Comparison of ENCODE assay signal across 27 cellular contexts in genomic region chr13:34207872-34208271, GRCh38.
A peak's percentile ranks its signal among the peaks of the same experiment; 100 is the strongest.
DNase-seq lines count a peak whose midpoint lies in the region; ATAC-seq, FAIRE-seq and TF ChIP-seq lines count a peak whose summit lies in the region.
"Had no signal": no experiment of that assay in that cellular context is flagged by ENCODE, and none has a peak within 500 bp of the region (broad histone marks: within the 10 kb centered on the region; RNA-seq: fewer than 3 reads in every experiment).

No MANE protein-coding gene starts in this region.

- no peak for ATAC-seq in HG03354 (IDR thresholded peaks at IDR 0.05; ENCODE audit: poor library complexity, severe bottlenecking, unreplicated experiment)
- ATAC-seq: GM23338; lower lobe of right lung; psoas muscle; stimulated activated naive B cell treated with anti-CD40 and anti-IgM and Interleukin-4, amounts not matched to agents 10 μg/mL and 1 μg/mL and 100 μg/mL, for 72 hours had no signal

- DNase-seq in D721Med (ENCODE audit: insufficient read length, low spot score), result no peak
- peak; percentile 10 for DNase-seq in RPMI7951 (ENCODE audit: low read depth)
- peak; percentile 6 for DNase-seq in fibroblast of gingiva (ENCODE audit: low read depth)
- DNase-seq in skeletal muscle cell (ENCODE audit: low read depth), result peak; percentile 8
- DNase-seq in NCI-H446 treated with DMSO at 0.1 percent for 48 hours (lab: John Stamatoyannopoulos, UW), result no peak
- no peak for DNase-seq in GM13976 (ENCODE audit: low spot score)
- DNase-seq in activated T-cell treated with anti-CD3 and anti-CD28 coated beads, Interleukin-2, amount 50 U/mL, for 1 hour, result no peak
- DNase-seq: activated CD4-positive, alpha-beta memory T cell treated with anti-CD3 and anti-CD28 coated beads for 36 hours; activated CD4-positive, CD25-positive, alpha-beta regulatory T cell; activated gamma-delta T cell treated with Interleukin-2 at 50 U/mL for 16 hours; DMS79; dorsolateral prefrontal cortex; lower lobe of right lung; NCI-H2081; psoas muscle; small intestine; stimulated activated CD4-positive, alpha-beta T cell treated with anti-CD3 and anti-CD28 coated beads, Interleukin-2, amount 100 ng/mL, for 48 hours; stimulated activated naive B cell treated with anti-CD40 and anti-IgM and Interleukin-4, amounts not matched to agents 10 μg/mL and 1 μg/mL and 100 μg/mL, for 72 hours; T-helper 9 cell; testis had no signal

- in situ Hi-C loops in GM13976 (cut with MboI; ENCODE audit: low sequenced_read_pairs, unreplicated experiment), result no loop called here

- TF ChIP-seq CTCF in D721Med (IDR thresholded peaks at IDR 0.05; ENCODE audit: insufficient read depth, missing control alignments) (no peak), GM13976 (IDR thresholded peaks at IDR 0.05; ENCODE audit: borderline replicate concordance, control extremely low read depth, extremely low read depth, insufficient read depth, missing control alignments) (no peak)

- peak; percentile 21 for FAIRE-seq in D721Med (lab: Jason Lieb, UNC)
- FAIRE-seq: endothelial cell of umbilical vein, frontal cortex, GM12892, GM19239, RCC 7860, small intestine had no signal

- H3K4me3 ChIP-seq in skeletal muscle cell (ENCODE audit: low read depth, low read length), result no peak overlapping the region
- H3K4me3 ChIP-seq: dorsolateral prefrontal cortex, GM23338, lower lobe of right lung, psoas muscle, testis had no signal

Comparison
In these comparisons a context has a peak if more than half of its experiments do, and no peak if none do; other contexts are left out.
1. DNase-seq: peak in RPMI7951 (single experiment), fibroblast of gingiva (single experiment) and skeletal muscle cell (single experiment); none in D721Med (single experiment), NCI-H446 treated with DMSO at 0.1 percent for 48 hours (single experiment), GM13976 (single experiment) and activated T-cell treated with anti-CD3 and anti-CD28 coated beads, Interleukin-2, amount 50 U/mL, for 1 hour (single experiment).